Comparison of ENCODE assay signal across 1 cellular context in genomic region chr2:67917332-67918054, GRCh38.
TF ChIP-seq lines count a peak whose summit lies in the region.

No MANE protein-coding gene starts in this region.

TF ChIP-seq in IMR-90, 13 proteins besides CTCF, POLR2A, EP300 and RAD21 (continued from another document):
- no peak for TF ChIP-seq NFE2L2 (IDR thresholded peaks at IDR 0.05; ENCODE audit: low read depth, low read length)
- no peak for TF ChIP-seq RFX5 (IDR thresholded peaks at IDR 0.05; ENCODE audit: low read depth, low read length)
- no peak for TF ChIP-seq USF2 (IDR thresholded peaks at IDR 0.05; ENCODE audit: low read depth, low read length)
- TF ChIP-seq FOS (IDR thresholded peaks at IDR 0.05; ENCODE audit: low read depth, low read length): no peak; the same call in 1 of the 2 replicates
- no peak for TF ChIP-seq CHD1 (IDR thresholded peaks at IDR 0.05; ENCODE audit: low read depth, low read length)
